9 cellular contexts compared by ENCODE assay signal in genomic region chr7:129448608-129449007, GRCh38. TPM values are rescaled to one million over a fixed set of nuclear protein-coding genes. Genes with fewer than 3 reads are reported as not detected.
"Had no signal": no experiment of that assay in that cellular context is flagged by ENCODE, and none has a peak within 500 bp of the region (broad histone marks: within the 10 kb centered on the region; RNA-seq: fewer than 3 reads in every experiment).

No MANE protein-coding gene starts in this region.

RNA-seq across cellular contexts. Expression of gene SMKR1, which starts 53.7 kb away (rescaled TPM):
- total RNA-seq: kidney epithelial cell, left cardiac atrium, left colon, left lobe of liver, left ventricle myocardium inferior, left ventricle myocardium superior, liver, mesenteric fat pad, mucosa of descending colon had no signal
